ENCODE assay signal across 8 cellular contexts in the genomic region with DNA sequence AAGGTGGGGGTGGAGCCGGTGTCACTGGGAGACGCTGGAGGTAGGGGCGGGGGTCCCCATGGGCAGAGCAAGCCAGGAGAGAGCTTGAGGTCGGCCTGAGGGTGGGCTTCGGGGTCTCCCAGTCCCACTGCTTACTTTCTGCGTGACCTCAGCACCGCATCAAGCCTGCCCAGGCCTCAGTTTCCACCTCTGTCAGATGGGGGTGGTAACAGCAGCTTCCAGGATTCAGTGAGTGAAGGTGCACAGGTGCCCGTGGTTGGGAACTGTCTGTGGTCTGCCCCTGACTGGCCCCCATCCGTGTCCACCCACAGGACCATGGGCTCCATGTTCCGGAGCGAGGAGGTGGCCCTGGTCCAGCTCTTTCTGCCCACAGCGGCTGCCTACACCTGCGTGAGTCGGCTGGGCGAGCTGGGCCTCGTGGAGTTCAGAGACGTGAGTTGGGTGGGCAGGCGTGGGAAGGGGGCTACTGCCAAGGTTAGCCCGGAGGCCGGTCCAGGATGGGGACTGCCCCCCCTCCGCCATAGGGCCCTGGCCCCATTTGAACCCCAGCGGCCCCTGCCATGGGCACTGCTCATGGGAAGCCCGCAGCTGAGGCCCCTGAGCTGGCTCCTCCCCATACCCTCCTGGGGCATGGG. TPM values are rescaled to one million over a fixed set of nuclear protein-coding genes. Genes with fewer than 3 reads are reported as not detected.
DNase-seq lines count a peak whose midpoint lies in the region; ATAC-seq and TF ChIP-seq lines count a peak whose summit lies in the region.

No MANE protein-coding gene starts in this region.

- no peak for TF ChIP-seq POLR2A in lower leg skin (IDR thresholded peaks at IDR 0.05)

- H3K9ac ChIP-seq in NT2/D1 (ENCODE audit: insufficient read length, low read depth) (peak overlapping the region; percentile 56), parathyroid adenoma (no peak overlapping the region)

- peaks cover 3% of the 10 kb centered on the region for H3K36me3 Mint-ChIP-seq in CD4-positive, CD25-positive, alpha-beta regulatory T cell
- H3K36me3 Mint-ChIP-seq in effector memory CD8-positive, alpha-beta T cell (ENCODE audit: insufficient read depth) = peaks cover 18% of the 10 kb centered on the region
- peaks cover 3% of the 10 kb centered on the region for H3K36me3 Mint-ChIP-seq in endothelial cell (ENCODE audit: low read depth, unreplicated experiment)

- peak overlapping the region; percentile 83 to 98 (median 92) for H3K4me3 Mint-ChIP-seq in CD4-positive, CD25-positive, alpha-beta regulatory T cell
- H3K4me3 Mint-ChIP-seq in effector memory CD8-positive, alpha-beta T cell = peak overlapping the region; percentile 92 to 96
- no peak overlapping the region for H3K4me3 Mint-ChIP-seq in endothelial cell (ENCODE audit: unreplicated experiment)

- H3K4me1 ChIP-seq in CD4-positive, CD25-positive, alpha-beta regulatory T cell (ENCODE audit: control insufficient read depth, insufficient read depth, low read length, poor library complexity, severe bottlenecking) = peaks cover 56% of the 10 kb centered on the region
- H3K4me1 ChIP-seq in NT2/D1 (ENCODE audit: insufficient read depth, insufficient read length) = peaks cover 46% of the 10 kb centered on the region
- H3K4me1 ChIP-seq in parathyroid adenoma = peaks cover 8% of the 10 kb centered on the region

- H3K4me3 ChIP-seq in CD4-positive, CD25-positive, alpha-beta regulatory T cell (ENCODE audit: low read depth, low read length) = no peak overlapping the region
- H3K4me3 ChIP-seq in NT2/D1 (ENCODE audit: insufficient read length, low read depth) (no peak overlapping the region), parathyroid adenoma (ENCODE audit: low read depth, low read length) (peak overlapping the region; percentile 29), lower leg skin (ENCODE audit: low read depth, poor library complexity, severe bottlenecking) (no peak overlapping the region)

- peak overlapping the region; percentile 30 for H3K4me2 ChIP-seq in parathyroid adenoma (ENCODE audit: low read length)

- no peaks in the 10 kb centered on the region for H3K9me3 ChIP-seq in CD4-positive, CD25-positive, alpha-beta regulatory T cell (ENCODE audit: control insufficient read depth in 2 of 2, low read length in 2 of 2)
- H3K9me3 ChIP-seq in NT2/D1 (ENCODE audit: insufficient read depth, low read length) (no peaks in the 10 kb centered on the region), parathyroid adenoma (ENCODE audit: control insufficient read depth, low read length) (no peaks in the 10 kb centered on the region)

- intact Hi-C loops in lower leg skin (cut with DNase I; ENCODE audit: low total_unique reads) = no loop called here

- 75 to 82% methylated on average over 14 to 22 of the region's 23 CpGs for WGBS in lower leg skin, 2 donors

- TF ChIP-seq CTCF in parathyroid adenoma (IDR thresholded peaks at IDR 0.05) (no peak), endothelial cell (IDR thresholded peaks at IDR 0.05; ENCODE audit: unreplicated experiment) (no peak), lower leg skin (IDR thresholded peaks at IDR 0.05) (no peak)

- H3K9me3 Mint-ChIP-seq in CD4-positive, CD25-positive, alpha-beta regulatory T cell = no peaks in the 10 kb centered on the region
- no peaks in the 10 kb centered on the region for H3K9me3 Mint-ChIP-seq in effector memory CD8-positive, alpha-beta T cell
- H3K9me3 Mint-ChIP-seq in endothelial cell (ENCODE audit: unreplicated experiment) = no peaks in the 10 kb centered on the region

- peak overlapping the region; percentile 74 to 97 (median 94) for H3K27ac Mint-ChIP-seq in CD4-positive, CD25-positive, alpha-beta regulatory T cell
- H3K27ac Mint-ChIP-seq in effector memory CD8-positive, alpha-beta T cell = peak overlapping the region; percentile 98
- H3K27ac Mint-ChIP-seq in endothelial cell (ENCODE audit: unreplicated experiment) = no peak overlapping the region

- no peaks in the 10 kb centered on the region for H3K27me3 Mint-ChIP-seq in CD4-positive, CD25-positive, alpha-beta regulatory T cell
- H3K27me3 Mint-ChIP-seq in effector memory CD8-positive, alpha-beta T cell = no peaks in the 10 kb centered on the region
- peaks cover 9% of the 10 kb centered on the region for H3K27me3 Mint-ChIP-seq in endothelial cell (ENCODE audit: unreplicated experiment)

- H3K79me2 ChIP-seq in parathyroid adenoma = no peaks in the 10 kb centered on the region

- no peak for ATAC-seq in CD4-positive, CD25-positive, alpha-beta regulatory T cell (ENCODE audit: low read depth in 2 of 2)
- no peak for ATAC-seq in effector memory CD8-positive, alpha-beta T cell (replicated peaks)
- ATAC-seq in GM19023 (IDR thresholded peaks at IDR 0.05; ENCODE audit: unreplicated experiment) = no peak

- H3K4me1 Mint-ChIP-seq in CD4-positive, CD25-positive, alpha-beta regulatory T cell = peaks cover 0 to 31% (median 10%) of the 10 kb centered on the region in 4 donors
- peaks cover 31 to 38% of the 10 kb centered on the region in 2 donors for H3K4me1 Mint-ChIP-seq in effector memory CD8-positive, alpha-beta T cell (ENCODE audit: low read depth in 2 of 2)
- H3K4me1 Mint-ChIP-seq in endothelial cell (ENCODE audit: unreplicated experiment) = peaks cover 16% of the 10 kb centered on the region

- H3K36me3 ChIP-seq in CD4-positive, CD25-positive, alpha-beta regulatory T cell (ENCODE audit: control insufficient read depth, insufficient read depth, low read length) = peaks cover 19% of the 10 kb centered on the region
- peaks cover 29% of the 10 kb centered on the region for H3K36me3 ChIP-seq in NT2/D1 (ENCODE audit: insufficient read depth, insufficient read length, low read length)
- no peaks in the 10 kb centered on the region for H3K36me3 ChIP-seq in parathyroid adenoma (ENCODE audit: control insufficient read depth, insufficient read depth, low read length)

- H3K27ac ChIP-seq in CD4-positive, CD25-positive, alpha-beta regulatory T cell (ENCODE audit: insufficient read depth, low read length, poor library complexity, severe bottlenecking) = peak overlapping the region; percentile 80
- H3K27ac ChIP-seq in parathyroid adenoma = no peak overlapping the region

- no peak overlapping the region for H2AFZ ChIP-seq in parathyroid adenoma

- H3K27me3 ChIP-seq in CD4-positive, CD25-positive, alpha-beta regulatory T cell (ENCODE audit: control insufficient read depth, insufficient read depth, low read length) = no peaks in the 10 kb centered on the region
- H3K27me3 ChIP-seq in NT2/D1 (ENCODE audit: insufficient read depth, insufficient read length) = no peaks in the 10 kb centered on the region
- no peaks in the 10 kb centered on the region for H3K27me3 ChIP-seq in parathyroid adenoma (ENCODE audit: control insufficient read depth, insufficient read depth, low read length)

- no peak for DNase-seq in CD4-positive, CD25-positive, alpha-beta regulatory T cell
- no peak for DNase-seq in NT2/D1 (ENCODE audit: low read depth, low spot score)
- no peak for DNase-seq in effector memory CD8-positive, alpha-beta T cell
- DNase-seq in endothelial cell (ENCODE audit: low spot score) = no peak
- no peak for DNase-seq in lower leg skin (ENCODE audit: low spot score in 2 of 2)
- DNase-seq in D341Med (ENCODE audit: low spot score) = no peak

RNA-seq across cellular contexts. Expression of a gene that starts 2.2 kb away (rescaled TPM):
- 290 TPM for total RNA-seq in CD4-positive, CD25-positive, alpha-beta regulatory T cell
- 10 to 100 TPM; 33.3 to 63.2 (median 46.2) TPM for polyA plus RNA-seq in CD4-positive, CD25-positive, alpha-beta regulatory T cell
- total RNA-seq in endothelial cell (ENCODE audit: unreplicated experiment) (294 TPM), lower leg skin (10 to 100 TPM; 29.6 to 57.1 (median 34.8) TPM)

RNA-seq across cellular contexts. Expression of a gene that starts 10.6 kb away (rescaled TPM):
- 66.6 TPM for total RNA-seq in CD4-positive, CD25-positive, alpha-beta regulatory T cell
- polyA plus RNA-seq in CD4-positive, CD25-positive, alpha-beta regulatory T cell = 100 to 1,000 TPM; 142 to 166 (median 152) TPM
- total RNA-seq in endothelial cell (ENCODE audit: unreplicated experiment) = 144 TPM
- 100 to 1,000 TPM; 136 to 206 (median 159) TPM for total RNA-seq in lower leg skin

RNA-seq across cellular contexts. Expression of a gene that starts 30.9 kb away (rescaled TPM):
- total RNA-seq in CD4-positive, CD25-positive, alpha-beta regulatory T cell = not detected
- polyA plus RNA-seq in CD4-positive, CD25-positive, alpha-beta regulatory T cell = not detected
- total RNA-seq in endothelial cell (ENCODE audit: unreplicated experiment) (not detected), lower leg skin (10 to 100 TPM in 1 of 4 donors, 1 to 10 TPM in 3; 5.4 to 11.6 (median 6.4) TPM)

RNA-seq across cellular contexts. Expression of a gene that starts 37.2 kb away (rescaled TPM):
- 19.0 TPM for total RNA-seq in CD4-positive, CD25-positive, alpha-beta regulatory T cell
- 10 to 100 TPM; 12.8 to 16.0 (median 13.9) TPM for polyA plus RNA-seq in CD4-positive, CD25-positive, alpha-beta regulatory T cell
- 13.1 TPM for total RNA-seq in endothelial cell (ENCODE audit: unreplicated experiment)
- 10 to 100 TPM; 29.2 to 47.2 (median 44.3) TPM for total RNA-seq in lower leg skin
